Comparison of ENCODE assay signal across 7 cellular contexts in the genomic region with DNA sequence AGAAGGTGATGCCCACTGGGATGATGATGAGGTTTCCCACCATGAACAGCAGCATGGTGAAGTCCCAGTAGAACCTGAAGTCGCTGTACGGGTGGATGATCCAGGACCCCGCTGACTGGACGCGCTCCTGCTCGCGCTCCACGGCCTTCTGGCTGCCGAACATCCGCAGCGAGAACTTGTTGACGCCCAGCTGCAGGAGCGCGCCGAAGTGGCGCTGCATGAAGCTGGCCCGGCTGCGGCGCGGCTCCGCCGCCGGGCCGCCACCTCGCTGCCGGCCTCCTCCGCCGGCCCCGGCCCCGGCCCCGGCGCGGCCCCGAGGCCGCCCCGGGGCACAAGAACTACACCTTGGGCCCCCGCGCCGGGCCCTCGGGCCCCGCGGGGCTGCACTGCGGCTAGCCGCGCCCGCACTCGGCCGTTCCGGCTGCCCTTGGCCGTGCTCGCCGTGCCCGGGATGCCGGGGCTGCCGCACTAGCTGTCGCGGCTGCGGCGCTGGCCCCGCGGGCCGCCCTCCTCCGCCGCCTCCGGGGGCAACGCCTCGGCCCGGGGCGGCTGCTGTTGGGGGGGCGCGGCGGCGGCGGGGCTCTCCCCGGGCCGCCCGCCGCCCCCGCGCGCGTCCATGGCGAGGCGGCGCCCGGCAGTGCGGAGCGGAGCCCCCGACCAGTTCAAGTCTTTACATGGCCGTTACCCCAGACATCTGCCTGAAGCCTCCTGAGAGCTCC.
A peak's percentile ranks its signal among the peaks of the same experiment; 100 is the strongest.
DNase-seq lines count a peak whose midpoint lies in the region; ATAC-seq, FAIRE-seq and TF ChIP-seq lines count a peak whose summit lies in the region.
"Not testable (repeated sequence)": the region's sequence is repeated elsewhere in the genome, so short reads cannot be mapped to it uniquely, and the experiment has no call there.

No MANE protein-coding gene starts in this region.

- intact Hi-C loops in activated CD8-positive, alpha-beta T cell treated with anti-CD3 and anti-CD28 coated beads for 36 hours (cut with micrococcal nuclease); kidney (cut with DNase I): not testable (repeated sequence)

- not testable (repeated sequence) for H3K9me3 ChIP-seq in BE2C; kidney (ENCODE audit: control insufficient read depth in 1 of 2, low read length in 2 of 2)

- H3K4me1 Mint-ChIP-seq in activated CD8-positive, alpha-beta T cell treated with anti-CD3 and anti-CD28 coated beads for 36 hours (ENCODE audit: low read depth); effector memory CD8-positive, alpha-beta T cell (ENCODE audit: low read depth in 2 of 2); nephron progenitor cell; stimulated activated naive CD8-positive, alpha-beta T cell treated with anti-CD3 and anti-CD28 coated beads, Interleukin-15, amount 100 ng/mL, for 72 hours: not testable (repeated sequence)

- H3K27me3 Mint-ChIP-seq in activated CD8-positive, alpha-beta T cell treated with anti-CD3 and anti-CD28 coated beads for 36 hours; effector memory CD8-positive, alpha-beta T cell; nephron progenitor cell (ENCODE audit: low read depth, poor library complexity); stimulated activated naive CD8-positive, alpha-beta T cell treated with anti-CD3 and anti-CD28 coated beads, Interleukin-15, amount 100 ng/mL, for 72 hours: not testable (repeated sequence)

- 0 out of 3 replicates have a peak, but pooled peaks have one; percentile 37 for ATAC-seq in SK-N-SH treated with all-trans-retinoic acid at 6 μM for 48 hours
- ATAC-seq in activated CD8-positive, alpha-beta T cell treated with anti-CD3 and anti-CD28 coated beads for 36 hours: peak; percentile 30
- ATAC-seq in effector memory CD8-positive, alpha-beta T cell (replicated peaks): peak; percentile 42
- peak; percentile 36 for ATAC-seq in stimulated activated naive CD8-positive, alpha-beta T cell treated with anti-CD3 and anti-CD28 coated beads, Interleukin-15, amount 100 ng/mL, for 72 hours

- TF ChIP-seq CTCF in BE2C (IDR thresholded peaks at IDR 0.05; ENCODE audit: low read depth, low read length); activated CD8-positive, alpha-beta T cell treated with anti-CD3 and anti-CD28 coated beads for 36 hours (IDR thresholded peaks at IDR 0.05); kidney (IDR thresholded peaks at IDR 0.05; ENCODE audit: borderline replicate concordance, extremely low read depth, insufficient read depth); nephron progenitor cell (IDR thresholded peaks at IDR 0.05): not testable (repeated sequence)

- not testable (repeated sequence) for H3K27ac Mint-ChIP-seq in activated CD8-positive, alpha-beta T cell treated with anti-CD3 and anti-CD28 coated beads for 36 hours; effector memory CD8-positive, alpha-beta T cell; nephron progenitor cell; stimulated activated naive CD8-positive, alpha-beta T cell treated with anti-CD3 and anti-CD28 coated beads, Interleukin-15, amount 100 ng/mL, for 72 hours

- not testable (repeated sequence) for H3K27ac ChIP-seq in kidney (ENCODE audit: low read depth in 2 of 2, low read length in 2 of 2)

- H3K27me3 ChIP-seq in BE2C: not testable (repeated sequence)

- H3K36me3 Mint-ChIP-seq in activated CD8-positive, alpha-beta T cell treated with anti-CD3 and anti-CD28 coated beads for 36 hours (ENCODE audit: low read depth); effector memory CD8-positive, alpha-beta T cell (ENCODE audit: insufficient read depth); nephron progenitor cell (ENCODE audit: low read depth): not testable (repeated sequence)

- POLR2A ChIA-PET in activated CD8-positive, alpha-beta T cell treated with anti-CD3 and anti-CD28 coated beads for 36 hours (lab: Charles Lee): not testable (repeated sequence)

- not testable (repeated sequence) for H3K9me3 Mint-ChIP-seq in activated CD8-positive, alpha-beta T cell treated with anti-CD3 and anti-CD28 coated beads for 36 hours; effector memory CD8-positive, alpha-beta T cell; nephron progenitor cell; stimulated activated naive CD8-positive, alpha-beta T cell treated with anti-CD3 and anti-CD28 coated beads, Interleukin-15, amount 100 ng/mL, for 72 hours

- H3K4me3 ChIP-seq in BE2C (ENCODE audit: low read depth, low read length); kidney (ENCODE audit: low read length in 2 of 2): not testable (repeated sequence)

- CTCF ChIA-PET in activated CD8-positive, alpha-beta T cell treated with anti-CD3 and anti-CD28 coated beads for 36 hours (lab: Charles Lee): not testable (repeated sequence)

- not testable (repeated sequence) for H3K4me3 Mint-ChIP-seq in activated CD8-positive, alpha-beta T cell treated with anti-CD3 and anti-CD28 coated beads for 36 hours; effector memory CD8-positive, alpha-beta T cell; nephron progenitor cell; stimulated activated naive CD8-positive, alpha-beta T cell treated with anti-CD3 and anti-CD28 coated beads, Interleukin-15, amount 100 ng/mL, for 72 hours

- peak; percentile 24 for DNase-seq in BE2C
- not testable (repeated sequence) for DNase-seq in activated CD8-positive, alpha-beta T cell treated with anti-CD3 and anti-CD28 coated beads for 36 hours; effector memory CD8-positive, alpha-beta T cell; stimulated activated naive CD8-positive, alpha-beta T cell treated with anti-CD3 and anti-CD28 coated beads, Interleukin-15, amount 100 ng/mL, for 72 hours
- peak; percentile 5 for DNase-seq in kidney
- DNase-seq in nephron progenitor cell: peak; percentile 8

- not testable (repeated sequence) for H3K4me1 ChIP-seq in BE2C; kidney (ENCODE audit: control insufficient read depth in 1 of 2, insufficient read depth in 1 of 2, low read depth in 1 of 2, low read length in 2 of 2)

- not testable (repeated sequence) for H3K36me3 ChIP-seq in BE2C; kidney (ENCODE audit: control insufficient read depth in 1 of 2, insufficient read depth in 2 of 2, low read length in 2 of 2)

- not testable (repeated sequence) for H3K9ac ChIP-seq in kidney (ENCODE audit: low read length in 2 of 2)

- FAIRE-seq in kidney (lab: Jason Lieb, UNC): not testable (repeated sequence)
